ENCODE assay signal across 8 cellular contexts in genomic region chr13:30615851-30616311, GRCh38. TPM values are rescaled to one million over a fixed set of nuclear protein-coding genes. Genes with fewer than 3 reads are reported as not detected.
DNase-seq lines count a peak whose midpoint lies in the region; TF ChIP-seq lines count a peak whose summit lies in the region.

No MANE protein-coding gene starts in this region.

- no peaks in the 10 kb centered on the region for H3K27me3 ChIP-seq in cardiac muscle cell

- peak overlapping the region; percentile 52 for H3K4me3 ChIP-seq in cardiac muscle cell
- H3K4me3 ChIP-seq in foreskin fibroblast (ENCODE audit: low read depth in 1 of 2, low read length in 2 of 2): peak overlapping the region; percentile 92 to 100
- H3K4me3 ChIP-seq in skin epidermis: peak overlapping the region; percentile 62 to 96 (median 76)

- DNase-seq in cardiac muscle cell (ENCODE audit: low read depth in 1 of 2, low spot score in 1 of 2): peak; percentile 4 to 61
- no peak for DNase-seq in cardiac septum (ENCODE audit: low spot score)
- DNase-seq in RPMI8226: peak; percentile 54
- DNase-seq in foreskin fibroblast: peak in 1 of 2 donors; percentile 42
- no peak for DNase-seq in mucosa of gallbladder (ENCODE audit: low spot score)
- no peak for DNase-seq in UCSD-AML1 (lab: John Stamatoyannopoulos, UW; ENCODE audit: unreplicated experiment)
- no peak for DNase-seq in stimulated activated naive CD4-positive, alpha-beta T cell treated with Interleukin-2 at 50 U/mL for 16 hours (lab: John Stamatoyannopoulos, UW)

- no peak for TF ChIP-seq CTCF in cardiac muscle cell (IDR thresholded peaks at IDR 0.05; ENCODE audit: low read depth, low read length)
- no peak for TF ChIP-seq CTCF in foreskin fibroblast (IDR thresholded peaks at IDR 0.05; ENCODE audit: low read depth, low read length)

- no peaks in the 10 kb centered on the region for H3K36me3 ChIP-seq in cardiac muscle cell

- intact Hi-C loops in cardiac septum (cut with DNase I): loop anchor here (5.0 to 10.0 kb wide), 7 partner anchors 44 to 546 kb away; partner anchors contain the start of genes HSPH1, KATNAL1 and UBE2L5

- peak overlapping the region; percentile 100 for H3K27ac ChIP-seq in cardiac muscle cell
- peak overlapping the region in 20 of 21 experiments; percentile 91 to 100 (median 99) for H3K27ac ChIP-seq in skin epidermis

- H3K4me1 ChIP-seq in cardiac muscle cell (ENCODE audit: low read depth): peaks cover 25% of the 10 kb centered on the region

- H3K9me3 ChIP-seq in cardiac muscle cell (ENCODE audit: low read depth): no peaks in the 10 kb centered on the region

RNA-seq across cellular contexts. Expression of gene USPL1, which starts 1.8 kb away (rescaled TPM):
- 15.6 and 19.6 TPM in 2 replicates for total RNA-seq in cardiac muscle cell
- 13.9 and 14.2 TPM in 2 replicates for polyA plus RNA-seq in cardiac muscle cell
- 9.8 TPM for total RNA-seq in cardiac septum
- 10.0 TPM for total RNA-seq in mucosa of gallbladder

Comparison
In these comparisons a context has a peak if more than half of its experiments do, and no peak if none do; other contexts are left out.
1. DNase-seq: peak in cardiac muscle cell (2 of 2) and RPMI8226 (single experiment); none in cardiac septum (single experiment), mucosa of gallbladder (single experiment), UCSD-AML1 (single experiment) and stimulated activated naive CD4-positive, alpha-beta T cell treated with Interleukin-2 at 50 U/mL for 16 hours (single experiment).
2. Peak in every context shown above with its lines, with median percentiles within 50 percentile points of each other: H3K4me3 ChIP-seq.